In genomic region chr3:125108833-125109540, GRCh38 we compare ENCODE assay signal across 3 cellular contexts.
TF ChIP-seq lines count a peak whose summit lies in the region.

No MANE protein-coding gene starts in this region.

TF ChIP-seq in SK-N-SH, 30 proteins besides CTCF, POLR2A, EP300 and RAD21:
- TF ChIP-seq PBX3 (IDR thresholded peaks at IDR 0.05) (no peak), RFX5 (IDR thresholded peaks at IDR 0.05; ENCODE audit: low read length) (no peak), FOSL2 (IDR thresholded peaks at IDR 0.05; ENCODE audit: borderline replicate concordance, low read depth) (no peak), MEF2A (IDR thresholded peaks at IDR 0.05; ENCODE audit: borderline replicate concordance, low read depth) (no peak), NFIC (IDR thresholded peaks at IDR 0.05; ENCODE audit: borderline replicate concordance) (no peak), GATA2 (CRISPR knock-in tag; IDR thresholded peaks at IDR 0.05) (no peak), TAF1 (IDR thresholded peaks at IDR 0.05; ENCODE audit: borderline replicate concordance, low read depth, low read length) (no peak), POLR2AphosphoS5 (IDR thresholded peaks at IDR 0.05; ENCODE audit: low read depth, low read length) (no peak), USF2 (IDR thresholded peaks at IDR 0.05; ENCODE audit: borderline replicate concordance, low read depth, low read length) (no peak), EZH2phosphoT487 (IDR thresholded peaks at IDR 0.05; ENCODE audit: borderline replicate concordance, low read depth) (no peak), ZBTB33 (IDR thresholded peaks at IDR 0.05; ENCODE audit: borderline replicate concordance, low read depth) (no peak), RCOR1 (IDR thresholded peaks at IDR 0.05; ENCODE audit: low read length) (no peak), RXRA (IDR thresholded peaks at IDR 0.05; ENCODE audit: borderline replicate concordance, low read depth) (no peak), ELF1 (IDR thresholded peaks at IDR 0.05) (no peak), TCF12 (IDR thresholded peaks at IDR 0.05) (no peak), JUND (IDR thresholded peaks at IDR 0.05) (no peak)
- TF ChIP-seq, protein P1, sequence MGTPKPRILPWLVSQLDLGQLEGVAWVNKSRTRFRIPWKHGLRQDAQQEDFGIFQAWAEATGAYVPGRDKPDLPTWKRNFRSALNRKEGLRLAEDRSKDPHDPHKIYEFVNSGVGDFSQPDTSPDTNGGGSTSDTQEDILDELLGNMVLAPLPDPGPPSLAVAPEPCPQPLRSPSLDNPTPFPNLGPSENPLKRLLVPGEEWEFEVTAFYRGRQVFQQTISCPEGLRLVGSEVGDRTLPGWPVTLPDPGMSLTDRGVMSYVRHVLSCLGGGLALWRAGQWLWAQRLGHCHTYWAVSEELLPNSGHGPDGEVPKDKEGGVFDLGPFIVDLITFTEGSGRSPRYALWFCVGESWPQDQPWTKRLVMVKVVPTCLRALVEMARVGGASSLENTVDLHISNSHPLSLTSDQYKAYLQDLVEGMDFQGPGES (IDR thresholded peaks at IDR 0.05; ENCODE audit: low read depth, low read length), result no peak
- TF ChIP-seq, protein P2, sequence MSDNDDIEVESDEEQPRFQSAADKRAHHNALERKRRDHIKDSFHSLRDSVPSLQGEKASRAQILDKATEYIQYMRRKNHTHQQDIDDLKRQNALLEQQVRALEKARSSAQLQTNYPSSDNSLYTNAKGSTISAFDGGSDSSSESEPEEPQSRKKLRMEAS (IDR thresholded peaks at IDR 0.05; ENCODE audit: low read depth), result no peak
TF ChIP-seq in SK-N-SH: peak in this region for 0.

TF ChIP-seq in SK-N-SH treated with all-trans-retinoic acid at 6 μM for 48 hours, 23 proteins besides CTCF, POLR2A, EP300 and RAD21:
- no peak for TF ChIP-seq PPARA (CRISPR knock-in tag; IDR thresholded peaks at IDR 0.05; ENCODE audit: borderline replicate concordance)
- no peak for TF ChIP-seq OSR1 (CRISPR knock-in tag; IDR thresholded peaks at IDR 0.05)
- TF ChIP-seq CREB5 (CRISPR knock-in tag; IDR thresholded peaks at IDR 0.05; ENCODE audit: low read depth), result no peak
- TF ChIP-seq, protein P3, sequence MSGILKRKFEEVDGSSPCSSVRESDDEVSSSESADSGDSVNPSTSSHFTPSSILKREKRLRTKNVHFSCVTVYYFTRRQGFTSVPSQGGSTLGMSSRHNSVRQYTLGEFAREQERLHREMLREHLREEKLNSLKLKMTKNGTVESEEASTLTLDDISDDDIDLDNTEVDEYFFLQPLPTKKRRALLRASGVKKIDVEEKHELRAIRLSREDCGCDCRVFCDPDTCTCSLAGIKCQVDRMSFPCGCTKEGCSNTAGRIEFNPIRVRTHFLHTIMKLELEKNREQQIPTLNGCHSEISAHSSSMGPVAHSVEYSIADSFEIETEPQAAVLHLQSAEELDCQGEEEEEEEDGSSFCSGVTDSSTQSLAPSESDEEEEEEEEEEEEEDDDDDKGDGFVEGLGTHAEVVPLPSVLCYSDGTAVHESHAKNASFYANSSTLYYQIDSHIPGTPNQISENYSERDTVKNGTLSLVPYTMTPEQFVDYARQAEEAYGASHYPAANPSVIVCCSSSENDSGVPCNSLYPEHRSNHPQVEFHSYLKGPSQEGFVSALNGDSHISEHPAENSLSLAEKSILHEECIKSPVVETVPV (CRISPR knock-in tag; IDR thresholded peaks at IDR 0.05), result no peak
- TF ChIP-seq ESRRG (CRISPR knock-in tag; IDR thresholded peaks at IDR 0.05), result no peak
- no peak for TF ChIP-seq TCF4 (CRISPR knock-in tag; IDR thresholded peaks at IDR 0.05; ENCODE audit: borderline replicate concordance)
- TF ChIP-seq, protein P4, sequence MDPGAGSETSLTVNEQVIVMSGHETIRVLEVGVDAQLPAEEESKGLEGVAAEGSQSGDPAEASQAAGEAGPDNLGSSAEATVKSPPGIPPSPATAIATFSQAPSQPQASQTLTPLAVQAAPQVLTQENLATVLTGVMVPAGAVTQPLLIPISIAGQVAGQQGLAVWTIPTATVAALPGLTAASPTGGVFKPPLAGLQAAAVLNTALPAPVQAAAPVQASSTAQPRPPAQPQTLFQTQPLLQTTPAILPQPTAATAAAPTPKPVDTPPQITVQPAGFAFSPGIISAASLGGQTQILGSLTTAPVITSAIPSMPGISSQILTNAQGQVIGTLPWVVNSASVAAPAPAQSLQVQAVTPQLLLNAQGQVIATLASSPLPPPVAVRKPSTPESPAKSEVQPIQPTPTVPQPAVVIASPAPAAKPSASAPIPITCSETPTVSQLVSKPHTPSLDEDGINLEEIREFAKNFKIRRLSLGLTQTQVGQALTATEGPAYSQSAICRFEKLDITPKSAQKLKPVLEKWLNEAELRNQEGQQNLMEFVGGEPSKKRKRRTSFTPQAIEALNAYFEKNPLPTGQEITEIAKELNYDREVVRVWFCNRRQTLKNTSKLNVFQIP (CRISPR knock-in tag; IDR thresholded peaks at IDR 0.05; ENCODE audit: borderline replicate concordance, low read depth), result no peak
TF ChIP-seq in SK-N-SH treated with all-trans-retinoic acid at 6 μM for 48 hours: peak in this region for 0.

TF ChIP-seq in IMR-90, 13 proteins besides CTCF, POLR2A, EP300 and RAD21:
- no peak for TF ChIP-seq USF2 (IDR thresholded peaks at IDR 0.05; ENCODE audit: low read depth, low read length)
